In genomic region chrX:135520553-135521404, GRCh38 we compare ENCODE assay signal across 8 cellular contexts. TPM values are rescaled to one million over a fixed set of nuclear protein-coding genes. Genes with fewer than 3 reads are reported as not detected.
DNase-seq lines count a peak whose midpoint lies in the region; ATAC-seq and TF ChIP-seq lines count a peak whose summit lies in the region.

TSS of gene INTS6L (plus strand) at chrX:135520660. CDS start at chrX:135520993, 333 bp downstream.

- H3K9ac ChIP-seq in Karpas-422 (ENCODE audit: low read length), result peak within 1 kb of the TSS; percentile 84

- H2AFZ ChIP-seq in Karpas-422 (ENCODE audit: low read length), result peak within 1 kb of the TSS; percentile 54
- peak within 1 kb of the TSS; percentile 78 for H2AFZ ChIP-seq in osteoblast (ENCODE audit: low read length)

- H3K4me3 ChIP-seq in Karpas-422 (ENCODE audit: low read length) (peak within 1 kb of the TSS; percentile 77), osteoblast (ENCODE audit: insufficient read depth, low read length) (peak within 1 kb of the TSS; percentile 76), thoracic aorta (peak within 1 kb of the TSS; percentile 88)

- H4K20me1 ChIP-seq in Karpas-422 (ENCODE audit: insufficient read depth, low read depth, low read length) (no peaks in the 10 kb centered on the region), osteoblast (ENCODE audit: insufficient read depth, low read length) (no peaks in the 10 kb centered on the region)

- peak within 1 kb of the TSS; percentile 78 for H3K27ac ChIP-seq in Karpas-422 (ENCODE audit: low read length)
- peak within 1 kb of the TSS; percentile 63 for H3K27ac ChIP-seq in osteoblast (ENCODE audit: low read depth, low read length)
- H3K27ac ChIP-seq in thoracic aorta, result peak within 1 kb of the TSS; percentile 86 to 93

- H3K4me2 ChIP-seq in Karpas-422 (ENCODE audit: low read depth, low read length, poor library complexity, severe bottlenecking) (peak within 1 kb of the TSS; percentile 68), osteoblast (ENCODE audit: insufficient read depth, low read length) (peak within 1 kb of the TSS; percentile 90)

- H3K36me3 Mint-ChIP-seq in activated naive CD4-positive, alpha-beta T cell treated with anti-CD3 and anti-CD28 coated beads, Interleukin-2, amount 50 U/mL, for 24 hours, result no peaks in the 10 kb centered on the region

- peak within 1 kb of the TSS; percentile 99 for H3K27ac Mint-ChIP-seq in activated naive CD4-positive, alpha-beta T cell treated with anti-CD3 and anti-CD28 coated beads, Interleukin-2, amount 50 U/mL, for 24 hours

- ATAC-seq in GM21786 (IDR thresholded peaks at IDR 0.05; ENCODE audit: unreplicated experiment) (peak; percentile 85), thoracic aorta (ENCODE audit: insufficient number of reproducible peaks, low FRiP score, low read depth) (peak; percentile 86)

- peak within 1 kb of the TSS; percentile 97 for H3K4me3 Mint-ChIP-seq in activated naive CD4-positive, alpha-beta T cell treated with anti-CD3 and anti-CD28 coated beads, Interleukin-2, amount 50 U/mL, for 24 hours

- H3K27me3 ChIP-seq in Karpas-422 (ENCODE audit: low read length) (no peaks in the 10 kb centered on the region), osteoblast (ENCODE audit: insufficient read depth, low read length) (no peaks in the 10 kb centered on the region), thoracic aorta (replicated peaks; ENCODE audit: insufficient read depth) (no peaks in the 10 kb centered on the region)

- H3K4me1 ChIP-seq in Karpas-422 (ENCODE audit: low read length) (peaks cover 14% of the 10 kb centered on the region), osteoblast (ENCODE audit: insufficient read depth, low read length) (no peaks in the 10 kb centered on the region), thoracic aorta (ENCODE audit: control insufficient read depth in 1 of 2, low read depth in 2 of 2) (peaks cover 0 to 10% of the 10 kb centered on the region in 2 donors)

- H3K9me2 ChIP-seq in Karpas-422 (replicated peaks; ENCODE audit: insufficient read depth, low read length), result no peaks in the 10 kb centered on the region

- H3K27me3 Mint-ChIP-seq in activated naive CD4-positive, alpha-beta T cell treated with anti-CD3 and anti-CD28 coated beads, Interleukin-2, amount 50 U/mL, for 24 hours, result no peaks in the 10 kb centered on the region

- DNase-seq in ELR (ENCODE audit: low read depth) (peak; percentile 84), Karpas-422 (peak; percentile 92), SKM-1 (lab: John Stamatoyannopoulos, UW; ENCODE audit: unreplicated experiment) (peak; percentile 68), glomerular endothelial cell (ENCODE audit: extremely low read depth, low read depth, low spot score) (peak; percentile 45), osteoblast (ENCODE audit: insufficient read length, low spot score, missing footprints) (peak; percentile 88), thoracic aorta (ENCODE audit: low spot score) (peak; percentile 58)

- H3K79me2 ChIP-seq in Karpas-422 (ENCODE audit: low read length), result peaks cover 36% of the 10 kb centered on the region
- no peaks in the 10 kb centered on the region for H3K79me2 ChIP-seq in osteoblast (ENCODE audit: insufficient read depth, low read length)

- H3K9me3 Mint-ChIP-seq in activated naive CD4-positive, alpha-beta T cell treated with anti-CD3 and anti-CD28 coated beads, Interleukin-2, amount 50 U/mL, for 24 hours, result no peaks in the 10 kb centered on the region

- H3K9me3 ChIP-seq in Karpas-422 (ENCODE audit: low read length) (no peaks in the 10 kb centered on the region), osteoblast (ENCODE audit: low read depth, low read length) (no peaks in the 10 kb centered on the region), thoracic aorta (no peaks in the 10 kb centered on the region)

- peaks cover 46% of the 10 kb centered on the region for H3K4me1 Mint-ChIP-seq in activated naive CD4-positive, alpha-beta T cell treated with anti-CD3 and anti-CD28 coated beads, Interleukin-2, amount 50 U/mL, for 24 hours

- H3K36me3 ChIP-seq in Karpas-422 (ENCODE audit: insufficient read depth, low read length) (no peaks in the 10 kb centered on the region), osteoblast (ENCODE audit: insufficient read depth, low read length) (no peaks in the 10 kb centered on the region), thoracic aorta (no peaks in the 10 kb centered on the region)

- TF ChIP-seq CTCF in osteoblast (IDR thresholded peaks at IDR 0.05; ENCODE audit: extremely low read depth, low read depth, low read length) (no peak), thoracic aorta (IDR thresholded peaks at IDR 0.05) (no peak)

RNA-seq across cellular contexts. Expression of gene INTS6L, which starts in this region (rescaled TPM):
- 17.7 and 31.1 TPM in 2 replicates for total RNA-seq in Karpas-422 (2014; rRNA removed; shearing (Covaris generic); ENCODE audit: low replicate concordance)
- total RNA-seq in glomerular endothelial cell (2.2 and 5.7 TPM in 2 replicates), osteoblast (4.4 and 4.7 TPM in 2 replicates), thoracic aorta (10 to 100 TPM in 1 of 2 donors, 1 to 10 TPM in 1; 9.3 to 23.0 TPM)

Comparison
In these comparisons a context has a peak if more than half of its experiments do, and no peak if none do; other contexts are left out.
1. Peak in every context shown above with its lines: DNase-seq, ATAC-seq, H3K4me3 ChIP-seq and H3K27ac ChIP-seq.